Comparison of ENCODE assay signal across 9 cellular contexts in genomic region chrX:86148024-86148511, GRCh38. TPM values are rescaled to one million over a fixed set of nuclear protein-coding genes. Genes with fewer than 3 reads are reported as not detected.
DNase-seq lines count a peak whose midpoint lies in the region; ATAC-seq and TF ChIP-seq lines count a peak whose summit lies in the region.
"Had no signal": no experiment of that assay in that cellular context is flagged by ENCODE, and none has a peak within 500 bp of the region (broad histone marks: within the 10 kb centered on the region; RNA-seq: fewer than 3 reads in every experiment).

DACH2 (plus strand) TSS chrX:86148451.

- H3K27ac ChIP-seq in SJCRH30, result no peak within 1 kb of the TSS
- H3K27ac ChIP-seq: BLaER1 had no signal

- H3K36me3 ChIP-seq in SJCRH30, result no peaks in the 10 kb centered on the region
- H3K36me3 ChIP-seq: BLaER1 had no signal

- DNase-seq in activated CD4-positive, CD25-positive, alpha-beta regulatory T cell treated with anti-CD3 and anti-CD28 coated beads, Interleukin-2, amount 50 U/mL, for 72 hours, result no peak
- DNase-seq in SJCRH30 (peak; percentile 61 to 73), renal cortical epithelial cell (ENCODE audit: low read depth) (peak; percentile 21), RPMI8226 (no peak)

- H3K9me3 Mint-ChIP-seq in brain, result peaks cover 0 to 3% (median 0%) of the 10 kb centered on the region in 5 experiments

- no peaks in the 10 kb centered on the region for H3K36me3 Mint-ChIP-seq in brain

- no peaks in the 10 kb centered on the region for H3K27me3 ChIP-seq in SJCRH30

- no peak for TF ChIP-seq CTCF in brain (conservative IDR thresholded peaks at IDR 0.05)

- no peaks in the 10 kb centered on the region for H3K9me3 ChIP-seq in SJCRH30 (replicated peaks)

- peak within 1 kb of the TSS; percentile 88 to 95 (median 93) for H3K4me3 Mint-ChIP-seq in brain

- peaks cover 21% of the 10 kb centered on the region for H3K27me3 Mint-ChIP-seq in brain

- H3K4me3 ChIP-seq in SJCRH30, result peak within 1 kb of the TSS; percentile 60
- H3K4me3 ChIP-seq in iPS-11a (ENCODE audit: low read depth, low read length), result peak within 1 kb of the TSS; percentile 66
- H3K4me3 ChIP-seq: BLaER1 had no signal

- no peaks in the 10 kb centered on the region for H3K4me1 ChIP-seq in SJCRH30
- H3K4me1 ChIP-seq: BLaER1 had no signal

- H3K27ac Mint-ChIP-seq in brain, result peak within 1 kb of the TSS in 2 of 5 experiments; percentile 19 to 86

- H3K4me1 Mint-ChIP-seq in brain, result peaks cover 14% of the 10 kb centered on the region

- peak; percentile 66 to 85 for ATAC-seq in activated CD4-positive, CD25-positive, alpha-beta regulatory T cell treated with anti-CD3 and anti-CD28 coated beads, Interleukin-2, amount 50 U/mL, for 24 hours
- peak; percentile 97 for ATAC-seq in HG03159 (IDR thresholded peaks at IDR 0.05; ENCODE audit: unreplicated experiment)

RNA-seq across cellular contexts. Expression of gene DACH2, which starts in this region (rescaled TPM):
- 0.10 TPM in 1 of 2 replicates, not detected in the other for total RNA-seq in SJCRH30 (2014; rRNA removed; shearing (Covaris generic))
- 1.5 TPM for polyA plus RNA-seq in brain (ENCODE audit: insufficient read depth, low read depth, low replicate concordance)
- total RNA-seq in renal cortical epithelial cell, result not detected in 2 replicates

Comparison
In these comparisons a context has a peak if more than half of its experiments do, and no peak if none do; other contexts are left out.
1. Peak in DNase-seq and H3K4me3 ChIP-seq in SJCRH30; RNA of the gene not detected or under 1 TPM.
2. Peak in DNase-seq in renal cortical epithelial cell; RNA of the gene not detected or under 1 TPM.